Comparison of ENCODE assay signal across 21 cellular contexts in genomic region chr1:207841907-207842306, GRCh38.
DNase-seq lines count a peak whose midpoint lies in the region; ATAC-seq, FAIRE-seq and TF ChIP-seq lines count a peak whose summit lies in the region.
"Had no signal": no experiment of that assay in that cellular context is flagged by ENCODE, and none has a peak within 500 bp of the region (broad histone marks: within the 10 kb centered on the region; RNA-seq: fewer than 3 reads in every experiment).

No MANE protein-coding gene starts in this region.

- H2BK12ac ChIP-seq in mesenchymal stem cell (ENCODE audit: low read length in 2 of 2) = peak overlapping the region in 1 of 2 experiments; percentile 1

- CTCF ChIA-PET in GM12878 (lab: Yijun Ruan, JAX) = interaction anchor here (0.9 to 26.0 kb wide), 5 partner anchors 13 to 44 kb away, joined by 3 to 821 read pairs (median 4); no protein-coding TSS in a partner anchor

- H3K4me1 ChIP-seq in GM12878 (ENCODE audit: control insufficient read depth, insufficient read depth, low read length) = peaks cover 6% of the 10 kb centered on the region
- H3K4me1 ChIP-seq in mesenchymal stem cell (ENCODE audit: control insufficient read depth, insufficient read depth, low read depth, low read length) = peaks cover 1% of the 10 kb centered on the region
- peaks cover 7% of the 10 kb centered on the region for H3K4me1 ChIP-seq in thymus (ENCODE audit: control insufficient read depth, insufficient read depth, low read length)

- no peak overlapping the region for H2BK120ac ChIP-seq in mesenchymal stem cell (ENCODE audit: low read depth, low read length)

- H3K4me3 ChIP-seq in HL-60 (replicated peaks; ENCODE audit: insufficient read depth, low read length) (no peak overlapping the region), GM12878 (no peak overlapping the region), mesenchymal stem cell (ENCODE audit: insufficient read depth in 1 of 2, low read depth in 1 of 2, low read length in 2 of 2) (no peak overlapping the region), thymus (ENCODE audit: low read length) (no peak overlapping the region)
- H3K4me3 ChIP-seq: adrenal gland, heart right ventricle, ovary, smooth muscle cell had no signal

- intact Hi-C loops in GM12878 (cut with micrococcal nuclease; ENCODE audit: unreplicated experiment) = no loop called here

- no peak overlapping the region for H3K18ac ChIP-seq in mesenchymal stem cell (ENCODE audit: low read depth in 1 of 2, low read length in 2 of 2)

- no peak for ATAC-seq in GM12878
- ATAC-seq: activated CD4-positive, alpha-beta T cell treated with anti-CD3 and anti-CD28 coated beads for 36 hours; activated T-cell treated with anti-CD3 and anti-CD28 coated beads, Interleukin-2, amount 50 U/mL, for 4 hours; heart right ventricle; left cardiac atrium had no signal

- no peaks in the 10 kb centered on the region; the same call in 1 of the 2 replicates for H4K20me1 ChIP-seq in GM12878 (ENCODE audit: control insufficient read depth, insufficient read depth)

- no peak overlapping the region for H3K23ac ChIP-seq in mesenchymal stem cell (ENCODE audit: low read length in 2 of 2)

- H3K9ac ChIP-seq in GM12878 (ENCODE audit: control insufficient read depth, insufficient read depth, low read length) = no peak overlapping the region
- no peak overlapping the region for H3K9ac ChIP-seq in mesenchymal stem cell (ENCODE audit: low read length)

- peak overlapping the region; percentile 50 for H4K8ac ChIP-seq in mesenchymal stem cell (ENCODE audit: low read length)

- no peak for FAIRE-seq in GM12878 (lab: Jason Lieb, UNC)
- FAIRE-seq: GM12891 had no signal

- no peaks in the 10 kb centered on the region; the same call in 1 of the 2 replicates for H3K79me2 ChIP-seq in GM12878 (ENCODE audit: control insufficient read depth, insufficient read depth, low read length)

- H3K36me3 ChIP-seq in GM12878 (ENCODE audit: control insufficient read depth in 2 of 2, insufficient read depth in 2 of 2, low read length in 1 of 2) = peaks cover 0 to 6% of the 10 kb centered on the region in 2 experiments; a peak in 2 of 4 replicates
- H3K36me3 ChIP-seq in mesenchymal stem cell (ENCODE audit: control insufficient read depth in 1 of 2, insufficient read depth in 2 of 2, low read depth in 1 of 2, low read length in 2 of 2) = peaks cover 0 to 5% of the 10 kb centered on the region in 2 experiments
- peaks cover 37% of the 10 kb centered on the region for H3K36me3 ChIP-seq in thymus (ENCODE audit: control insufficient read depth, insufficient read depth)
- H3K36me3 ChIP-seq: adrenal gland, ovary had no signal

- no peak overlapping the region for H3K14ac ChIP-seq in mesenchymal stem cell (ENCODE audit: low read length in 2 of 2)

- no peak for TF ChIP-seq POLR2A in GM12878 (IDR thresholded peaks at IDR 0.05; ENCODE audit: low read depth, low read length)

- H3K4me2 ChIP-seq in GM12878 (ENCODE audit: control insufficient read depth, insufficient read depth) (no peak overlapping the region), mesenchymal stem cell (ENCODE audit: low read length, poor library complexity, severe bottlenecking) (no peak overlapping the region)
- H3K4me2 ChIP-seq: smooth muscle cell had no signal

- H3K9me3 ChIP-seq in GM12878 (replicated peaks; ENCODE audit: control insufficient read depth, insufficient read depth, low read length) (no peaks in the 10 kb centered on the region; the same call in 2 of the 3 replicates), mesenchymal stem cell (ENCODE audit: control insufficient read depth, low read length) (no peaks in the 10 kb centered on the region), thymus (ENCODE audit: control insufficient read depth) (no peaks in the 10 kb centered on the region)
- H3K9me3 ChIP-seq: adrenal gland, heart right ventricle, ovary had no signal

- DNase-seq in HL-60 (ENCODE audit: low read depth in 1 of 2, low spot score in 1 of 2) (no peak), GM12878 (ENCODE audit: low read depth, low spot score) (no peak), mesenchymal stem cell (no peak), HuH-7.5 (ENCODE audit: low spot score) (no peak), SK-N-DZ (ENCODE audit: low spot score) (no peak), midbrain (lab: John Stamatoyannopoulos, UW) (no peak)
- DNase-seq: activated CD4-positive, alpha-beta T cell treated with anti-CD3 and anti-CD28 coated beads for 36 hours; activated naive CD4-positive, alpha-beta T cell; activated T-cell treated with anti-CD3 and anti-CD28 coated beads, Interleukin-2, amount 50 U/mL, for 4 hours; adrenal gland; heart right ventricle; left cardiac atrium; NCI-H146; NCI-H446 treated with DMSO at 0.1 percent for 48 hours; NCI-H82; retina; stimulated activated CD4-positive, alpha-beta T cell treated with anti-CD3 and anti-CD28 coated beads, Interleukin-2, amount 100 ng/mL, for 24 hours had no signal

- H2AFZ ChIP-seq in GM12878 (ENCODE audit: control insufficient read depth, low read depth, low read length) = no peak overlapping the region
- no peak overlapping the region for H2AFZ ChIP-seq in mesenchymal stem cell (ENCODE audit: low read depth, low read length)

- no peak overlapping the region for H3K4ac ChIP-seq in mesenchymal stem cell (ENCODE audit: low read depth in 1 of 2, low read length in 2 of 2)

- POLR2A ChIA-PET in GM12878 (lab: Charles Lee) = interaction anchor here (1.2 to 2.4 kb wide), 2 partner anchors 19 kb away, joined by 3 to 7 read pairs; no protein-coding TSS in a partner anchor

- peaks cover 22% of the 10 kb centered on the region for H3K79me1 ChIP-seq in mesenchymal stem cell (replicated peaks; ENCODE audit: low read length, poor library complexity, severe bottlenecking)

- H3K27ac ChIP-seq in HL-60 (replicated peaks) = peak overlapping the region; percentile 97
- no peak overlapping the region for H3K27ac ChIP-seq in GM12878 (ENCODE audit: control insufficient read depth, insufficient read depth)
- no peak overlapping the region for H3K27ac ChIP-seq in mesenchymal stem cell (ENCODE audit: low read length, poor library complexity, severe bottlenecking)
- H3K27ac ChIP-seq in thymus (ENCODE audit: low read depth) = peak overlapping the region; percentile 33
- H3K27ac ChIP-seq: adrenal gland, heart right ventricle had no signal

- TF ChIP-seq RAD21 in GM12878 (IDR thresholded peaks at IDR 0.05; ENCODE audit: insufficient read depth, low read depth, low read length) = no peak

- WGBS in GM12878 (ENCODE audit: insufficient coverage, insufficient replicate concordance, low lambda C conversion rate, missing lambda C conversion rate) = 80% methylated on average over 5 of the region's 5 CpGs
- 80% methylated on average over 3 of the region's 5 CpGs for WGBS in mesenchymal stem cell
- 55% methylated on average over 5 of the region's 5 CpGs for WGBS in thymus

- no TSS peak for BruUV-seq in GM12878 (replicated peaks; lab: Mats Ljungman, UMichigan)

- H2BK15ac ChIP-seq in mesenchymal stem cell (ENCODE audit: low read depth, poor library complexity, severe bottlenecking) = no peak overlapping the region

- H3K27me3 ChIP-seq in HL-60 (ENCODE audit: insufficient read depth, poor library complexity, severe bottlenecking) (no peaks in the 10 kb centered on the region), GM12878 (replicated peaks in 1 of 2; ENCODE audit: control insufficient read depth in 2 of 2, insufficient read depth in 2 of 2, low read length in 1 of 2) (no peaks in the 10 kb centered on the region), mesenchymal stem cell (ENCODE audit: control insufficient read depth in 1 of 2, insufficient read depth in 1 of 2, low read length in 2 of 2) (no peaks in the 10 kb centered on the region), thymus (ENCODE audit: control insufficient read depth, insufficient read depth) (no peaks in the 10 kb centered on the region)
- H3K27me3 ChIP-seq: adrenal gland, heart right ventricle, ovary had no signal

- H4K91ac ChIP-seq in mesenchymal stem cell (ENCODE audit: low read length) = no peak overlapping the region

- RAD21 ChIA-PET in GM12878 (lab: Charles Lee; ENCODE audit: unreplicated experiment) = interaction anchor here (1.2 to 1.4 kb wide), 2 partner anchors 27 to 43 kb away, joined by 4 to 5 read pairs; no protein-coding TSS in a partner anchor

- TF ChIP-seq CTCF in HL-60 (IDR thresholded peaks at IDR 0.05; ENCODE audit: insufficient read depth, low read length) = no peak
- TF ChIP-seq CTCF in GM12878 (IDR thresholded peaks at IDR 0.05 in 2 of 3, conservative IDR thresholded peaks at IDR 0.05 in 1 of 3; ENCODE audit: control insufficient read depth in 2 of 3, extremely low read depth in 1 of 3, insufficient read depth in 1 of 3, low read depth in 3 of 3, low read length in 3 of 3) = no peak

- H2BK5ac ChIP-seq in mesenchymal stem cell (ENCODE audit: low read depth, low read length, poor library complexity, severe bottlenecking) = no peak overlapping the region

- no peak overlapping the region for H2AK5ac ChIP-seq in mesenchymal stem cell (ENCODE audit: low read length, severe bottlenecking)

- in situ Hi-C loops in GM12878 (cut with MboI) = no loop called here

- TF ChIP-seq EP300 in GM12878 (IDR thresholded peaks at IDR 0.05; ENCODE audit: borderline replicate concordance in 1 of 2, control insufficient read depth in 1 of 2, low read depth in 2 of 2, low read length in 2 of 2) = no peak

- SMC1A ChIA-PET in GM12878 (lab: Charles Lee; ENCODE audit: uncharacterized antibody, unreplicated experiment) = interaction anchor here (1.0 to 2.3 kb wide), 4 partner anchors 9 to 28 kb away, joined by 3 to 5 read pairs (median 3); no protein-coding TSS in a partner anchor

TF ChIP-seq in GM12878, 131 proteins besides CTCF, POLR2A, EP300 and RAD21 (continues in another document):
- TF ChIP-seq SMAD5 (IDR thresholded peaks at IDR 0.05; ENCODE audit: low read depth) (no peak), MTA2 (IDR thresholded peaks at IDR 0.05; ENCODE audit: low read depth) (no peak), ZNF207 (IDR thresholded peaks at IDR 0.05; ENCODE audit: borderline replicate concordance) (no peak)

Comparison
In these comparisons a context has a peak if more than half of its experiments do, and no peak if none do; other contexts are left out.
1. H3K27ac ChIP-seq: peak in HL-60 (single experiment) and thymus (single experiment); none in GM12878 (single experiment) and mesenchymal stem cell (single experiment).